Comparison of ENCODE assay signal across 11 cellular contexts in genomic region chr14:20679907-20680306, GRCh38. TPM values are rescaled to one million over a fixed set of nuclear protein-coding genes. Genes with fewer than 3 reads are reported as not detected.
DNase-seq lines count a peak whose midpoint lies in the region; ATAC-seq and TF ChIP-seq lines count a peak whose summit lies in the region.
"Had no signal": no experiment of that assay in that cellular context is flagged by ENCODE, and none has a peak within 500 bp of the region (broad histone marks: within the 10 kb centered on the region; RNA-seq: fewer than 3 reads in every experiment).

No MANE protein-coding gene starts in this region.

- TF ChIP-seq RAD21 in IMR-90 (IDR thresholded peaks at IDR 0.05; ENCODE audit: low read length): no peak

- TF ChIP-seq CTCF in DND-41 (IDR thresholded peaks at IDR 0.05; ENCODE audit: borderline replicate concordance, extremely low read depth, low read length, poor library complexity, severe bottlenecking): no peak
- no peak for TF ChIP-seq CTCF in IMR-90 (conservative IDR thresholded peaks at IDR 0.05; ENCODE audit: low read depth, low read length)
- no peak for TF ChIP-seq CTCF in adrenal gland (IDR thresholded peaks at IDR 0.05)
- TF ChIP-seq CTCF in mesothelial cell of epicardium (IDR thresholded peaks at IDR 0.05; ENCODE audit: unreplicated experiment): no peak
- no peak for TF ChIP-seq CTCF in foreskin keratinocyte (conservative IDR thresholded peaks at IDR 0.05)

- in situ Hi-C loops in IMR-90 (cut with MboI; ENCODE audit: low sequenced_read_pairs): loop anchor here (5.0 to 10.0 kb wide), 3 partner anchors 48 to 355 kb away; partner anchors contain the start of gene TEP1

- TF ChIP-seq POLR2A in IMR-90 (IDR thresholded peaks at IDR 0.05; ENCODE audit: low read depth, low read length): no peak
- TF ChIP-seq POLR2A in adrenal gland (IDR thresholded peaks at IDR 0.05): no peak

- no peak overlapping the region for H3K27ac ChIP-seq in DND-41 (ENCODE audit: low read length)
- H3K27ac ChIP-seq in IMR-90 (ENCODE audit: insufficient read depth, low read length): no peak overlapping the region
- no peak overlapping the region for H3K27ac ChIP-seq in adrenal gland
- H3K27ac ChIP-seq in mesendoderm (ENCODE audit: low read depth, low read length): no peak overlapping the region
- H3K27ac ChIP-seq in foreskin keratinocyte: no peak overlapping the region

- H3K23ac ChIP-seq in IMR-90 (ENCODE audit: low read depth, low read length) (no peak overlapping the region), mesendoderm (ENCODE audit: low read length) (no peak overlapping the region)

- peaks cover 13% of the 10 kb centered on the region for H3K27me3 Mint-ChIP-seq in mesothelial cell of epicardium (ENCODE audit: low read depth)
- no peaks in the 10 kb centered on the region for H3K27me3 Mint-ChIP-seq in activated T-cell treated with anti-CD3 and anti-CD28 coated beads, Interleukin-2, amount 50 U/mL, for 72 hours (ENCODE audit: low read depth)

- ATAC-seq in DND-41 (ENCODE audit: insufficient read depth, low read depth): no peak
- no peak for ATAC-seq in IMR-90 (ENCODE audit: low read depth)
- ATAC-seq in activated T-cell treated with anti-CD3 and anti-CD28 coated beads, Interleukin-2, amount 50 U/mL, for 72 hours (replicated peaks in 1 of 2): no peak
- no peak for ATAC-seq in foreskin keratinocyte

- dilution Hi-C loops in IMR-90 (cut with HindIII; ENCODE audit: low sequenced_read_pairs, unreplicated experiment): no loop called here

- no peaks in the 10 kb centered on the region for H3K79me2 ChIP-seq in DND-41 (ENCODE audit: insufficient read depth, low read length)
- no peaks in the 10 kb centered on the region for H3K79me2 ChIP-seq in mesendoderm (ENCODE audit: control insufficient read depth, insufficient read depth, low read length)

- no peaks in the 10 kb centered on the region for H3K79me1 ChIP-seq in IMR-90 (ENCODE audit: low read depth in 1 of 2, low read length in 2 of 2)
- H3K79me1 ChIP-seq in mesendoderm (ENCODE audit: low read length): no peaks in the 10 kb centered on the region

- H3K27me3 ChIP-seq in DND-41 (ENCODE audit: insufficient read depth, low read length, poor library complexity): peaks cover 7% of the 10 kb centered on the region
- no peaks in the 10 kb centered on the region; the same call in 1 of the 2 replicates for H3K27me3 ChIP-seq in IMR-90 (ENCODE audit: control insufficient read depth, insufficient read depth, low read length)
- H3K27me3 ChIP-seq in adrenal gland: no peaks in the 10 kb centered on the region
- H3K27me3 ChIP-seq in mesendoderm (ENCODE audit: insufficient read depth, low read length, poor library complexity): no peaks in the 10 kb centered on the region
- no peaks in the 10 kb centered on the region for H3K27me3 ChIP-seq in foreskin keratinocyte

- H3K36me3 Mint-ChIP-seq in mesothelial cell of epicardium: no peaks in the 10 kb centered on the region
- H3K36me3 Mint-ChIP-seq in activated T-cell treated with anti-CD3 and anti-CD28 coated beads, Interleukin-2, amount 50 U/mL, for 72 hours (ENCODE audit: insufficient read depth in 2 of 2): no peaks in the 10 kb centered on the region

- no peak overlapping the region for H2BK5ac ChIP-seq in IMR-90 (ENCODE audit: low read depth, low read length, poor library complexity, severe bottlenecking)
- H2BK5ac ChIP-seq in mesendoderm (ENCODE audit: low read length): no peak overlapping the region

- no CpG with 5 or more reads among the region's 1 CpG for WGBS in IMR-90 (ENCODE audit: extremely low coverage in 2 of 2, insufficient read length in 1 of 2), 2 experiments
- 89 to 91% (median 90%) methylated on average over 1 of the region's 1 CpG for WGBS in adrenal gland, 4 donors
- WGBS in mesendoderm (ENCODE audit: extremely low coverage, insufficient coverage, low lambda C conversion rate): no CpG with 5 or more reads among the region's 1 CpG

- H3K9me3 ChIP-seq in DND-41 (ENCODE audit: insufficient read depth, low read length, severe bottlenecking): no peaks in the 10 kb centered on the region
- H3K9me3 ChIP-seq in IMR-90 (ENCODE audit: control insufficient read depth, insufficient read depth, low read length): no peaks in the 10 kb centered on the region
- H3K9me3 ChIP-seq in adrenal gland (replicated peaks in 1 of 3): no peaks in the 10 kb centered on the region

- no peak overlapping the region for H3K14ac ChIP-seq in IMR-90 (replicated peaks; ENCODE audit: low read depth, low read length)

- H3K4me2 ChIP-seq in DND-41 (ENCODE audit: insufficient read depth, low read length): peak overlapping the region; percentile 93
- no peak overlapping the region for H3K4me2 ChIP-seq in IMR-90 (ENCODE audit: low read depth, low read length)
- no peak overlapping the region for H3K4me2 ChIP-seq in mesendoderm (ENCODE audit: low read length)

- H2BK15ac ChIP-seq in IMR-90 (ENCODE audit: low read depth, low read length) (no peak overlapping the region), mesendoderm (replicated peaks; ENCODE audit: low read depth) (no peak overlapping the region)

- H4K20me1 ChIP-seq in DND-41 (ENCODE audit: insufficient read depth, low read length) (no peaks in the 10 kb centered on the region), IMR-90 (ENCODE audit: insufficient read depth, low read length) (peaks cover 6% of the 10 kb centered on the region)

- H3K4me3 ChIP-seq in DND-41 (ENCODE audit: low read depth in 1 of 2, low read length in 2 of 2) (peak overlapping the region in 1 of 2 experiments; percentile 83; a peak in 2 of 4 replicates), IMR-90 (ENCODE audit: insufficient read depth, low read depth, low read length) (no peak overlapping the region), adrenal gland (no peak overlapping the region), mesendoderm (ENCODE audit: low read length) (no peak overlapping the region)

- no peak overlapping the region for H3K4ac ChIP-seq in IMR-90 (ENCODE audit: low read depth, low read length)
- H3K4ac ChIP-seq in mesendoderm (ENCODE audit: low read depth, low read length): no peak overlapping the region

- no peak overlapping the region for H4K5ac ChIP-seq in IMR-90 (ENCODE audit: low read depth, low read length)
- no peak overlapping the region for H4K5ac ChIP-seq in mesendoderm (ENCODE audit: low read length)

- H3K36me3 ChIP-seq in DND-41 (ENCODE audit: insufficient read depth, low read length) (no peaks in the 10 kb centered on the region), IMR-90 (ENCODE audit: control insufficient read depth, insufficient read depth, low read length) (no peaks in the 10 kb centered on the region), adrenal gland (replicated peaks in 1 of 2) (no peaks in the 10 kb centered on the region), mesendoderm (ENCODE audit: control insufficient read depth, insufficient read depth, low read length) (no peaks in the 10 kb centered on the region)

- H3K18ac ChIP-seq in IMR-90 (ENCODE audit: low read depth, low read length): no peak overlapping the region
- no peak overlapping the region for H3K18ac ChIP-seq in mesendoderm (ENCODE audit: low read length)

- intact Hi-C loops in IMR-90 (cut with micrococcal nuclease) (loop anchor here (5.0 kb wide), 1 partner anchor 422 kb away; the partner anchor contains the start of gene TMEM253), adrenal gland (cut with DNase I) (loop anchor here in 1 of 2 donors (5.0 to 10.0 kb wide), 2 partner anchors 68 to 355 kb away; no protein-coding TSS in a partner anchor)

- no peak overlapping the region for H4K91ac ChIP-seq in IMR-90 (ENCODE audit: insufficient read depth, low read depth, low read length)

- H2AFZ ChIP-seq in DND-41 (ENCODE audit: low read depth, low read length) (peak overlapping the region; percentile 91), IMR-90 (replicated peaks; ENCODE audit: low read length, poor library complexity) (no peak overlapping the region)

- peaks cover 4% of the 10 kb centered on the region; the same call in 1 of the 2 replicates for H3K9me1 ChIP-seq in IMR-90 (ENCODE audit: insufficient read depth, low read length)

- DNase-seq in DND-41 (no peak), IMR-90 (peak; percentile 37), adrenal gland (peak in 5 of 7 donors; percentile 9 to 65 (median 45)), mesendoderm (peak; percentile 47), DMS114 treated with DMSO at 0.1 percent for 48 hours (lab: John Stamatoyannopoulos, UW; ENCODE audit: unreplicated experiment) (no peak), mesothelial cell of epicardium (ENCODE audit: low spot score in 2 of 2, unreplicated experiment in 2 of 2) (no peak), foreskin keratinocyte (no peak)
- no peak for DNase-seq in activated T-cell treated with anti-CD3 and anti-CD28 coated beads, Interleukin-2, amount 50 U/mL, for 72 hours
- DNase-seq: kidney; stimulated activated CD4-positive, alpha-beta T cell treated with anti-CD3 and anti-CD28 coated beads, Interleukin-15, amount 100 ng/mL, for 24 hours had no signal

- no peak overlapping the region for H3K4me3 Mint-ChIP-seq in mesothelial cell of epicardium
- H3K4me3 Mint-ChIP-seq in activated T-cell treated with anti-CD3 and anti-CD28 coated beads, Interleukin-2, amount 50 U/mL, for 72 hours: no peak overlapping the region

- no peak overlapping the region for H3K27ac Mint-ChIP-seq in mesothelial cell of epicardium
- H3K27ac Mint-ChIP-seq in activated T-cell treated with anti-CD3 and anti-CD28 coated beads, Interleukin-2, amount 50 U/mL, for 72 hours: no peak overlapping the region

- POLR2A ChIA-PET in IMR-90 (lab: Charles Lee; ENCODE audit: unreplicated experiment): no interaction called here

- H3K9ac ChIP-seq in DND-41 (ENCODE audit: low read depth, low read length) (no peak overlapping the region; the same call in 1 of the 2 replicates), IMR-90 (ENCODE audit: low read depth, low read length) (no peak overlapping the region), mesendoderm (ENCODE audit: low read length) (no peak overlapping the region)

- BruUV-seq in IMR-90 (replicated peaks; lab: Mats Ljungman, UMichigan): no TSS peak

- peaks cover 17% of the 10 kb centered on the region for H3K4me1 Mint-ChIP-seq in mesothelial cell of epicardium
- peaks cover 19% of the 10 kb centered on the region for H3K4me1 Mint-ChIP-seq in activated T-cell treated with anti-CD3 and anti-CD28 coated beads, Interleukin-2, amount 50 U/mL, for 72 hours (ENCODE audit: low read depth)

- H3K9me3 Mint-ChIP-seq in mesothelial cell of epicardium: no peaks in the 10 kb centered on the region
- no peaks in the 10 kb centered on the region for H3K9me3 Mint-ChIP-seq in activated T-cell treated with anti-CD3 and anti-CD28 coated beads, Interleukin-2, amount 50 U/mL, for 72 hours

- H2BK20ac ChIP-seq in IMR-90 (ENCODE audit: low read depth, low read length): no peak overlapping the region

- no peak overlapping the region for H2AK5ac ChIP-seq in IMR-90 (ENCODE audit: low read depth, low read length)
- H2AK5ac ChIP-seq in mesendoderm (ENCODE audit: low read length): no peak overlapping the region

- H3K4me1 ChIP-seq in DND-41 (ENCODE audit: insufficient read depth, low read length) (peaks cover 36% of the 10 kb centered on the region), IMR-90 (ENCODE audit: control insufficient read depth, insufficient read depth, low read length) (no peaks in the 10 kb centered on the region), adrenal gland (replicated peaks in 1 of 2) (peaks cover 11 to 16% of the 10 kb centered on the region in 2 donors), mesendoderm (ENCODE audit: control insufficient read depth, low read depth, low read length) (peaks cover 4% of the 10 kb centered on the region), foreskin keratinocyte (no peaks in the 10 kb centered on the region)

- no peak overlapping the region for H2BK120ac ChIP-seq in IMR-90 (ENCODE audit: low read depth, low read length)
- H2BK120ac ChIP-seq in mesendoderm (ENCODE audit: low read depth, low read length): no peak overlapping the region

- H4K8ac ChIP-seq in IMR-90 (ENCODE audit: low read depth in 2 of 2, low read length in 2 of 2) (no peak overlapping the region), mesendoderm (ENCODE audit: low read depth, low read length) (no peak overlapping the region)

- CTCF ChIA-PET in IMR-90 (lab: Yijun Ruan, JAX): interaction anchor here (1.0 kb wide), 1 partner anchor 11 kb away, joined by 4 read pairs; no protein-coding TSS in a partner anchor

- no peak overlapping the region for H2AK9ac ChIP-seq in IMR-90 (replicated peaks; ENCODE audit: low read depth, low read length, poor library complexity)

- no peak overlapping the region for H3K56ac ChIP-seq in IMR-90 (ENCODE audit: extremely low read depth, insufficient read depth, low read length)
- no peak overlapping the region for H3K56ac ChIP-seq in mesendoderm (ENCODE audit: low read length)

RNA-seq across cellular contexts. Expression of gene RNASE4, which starts 4.5 kb away (rescaled TPM):
- total RNA-seq in IMR-90 (2012; rRNA removed) (8.1 and 10.4 TPM in 2 replicates), adrenal gland (10 to 100 TPM in 2 of 8 donors, 1 to 10 TPM in 6; 2.3 to 24.9 (median 7.8) TPM), mesothelial cell of epicardium (4.6 to 6.2 TPM (median 5.3 TPM) in 3 replicates), foreskin keratinocyte (3.3 and 6.5 TPM in 2 replicates)
- polyA plus RNA-seq in IMR-90 (2012; rRNA removed) (9.9 and 11.6 TPM in 2 replicates), adrenal gland (10 to 100 TPM in 1 of 3 donors, 1 to 10 TPM in 2; 6.0 to 12.7 (median 9.8) TPM), foreskin keratinocyte (3.0 and 5.5 TPM in 2 replicates)
- polyA plus RNA-seq in IMR-90 (2012; cell fraction: cytosol; rRNA removed): 5.2 and 10.4 TPM in 2 replicates
- polyA plus RNA-seq in IMR-90 (2012; cell fraction: nucleus; rRNA removed; ENCODE audit: low replicate concordance): 2.7 and 5.5 TPM in 2 replicates
- 1.5 TPM for polyA plus RNA-seq in mesendoderm (2013, experiment 1 of 2)
- 1.1 TPM for polyA plus RNA-seq in mesendoderm (2013, experiment 2 of 2)
- under 1 TPM; 0.63 to 0.79 TPM for total RNA-seq in activated T-cell treated with anti-CD3 and anti-CD28 coated beads, Interleukin-2, amount 50 U/mL, for 72 hours

RNA-seq across cellular contexts. Expression of gene ANG, which starts 8.7 kb away (rescaled TPM):
- total RNA-seq in IMR-90 (2012; rRNA removed) (3.6 and 3.9 TPM in 2 replicates), adrenal gland (10 to 100 TPM in 1 of 8 donors, 1 to 10 TPM in 7; 1.0 to 12.0 (median 3.6) TPM), mesothelial cell of epicardium (3.7 to 5.4 TPM (median 3.8 TPM) in 3 replicates), foreskin keratinocyte (4.4 and 6.0 TPM in 2 replicates)
- polyA plus RNA-seq in IMR-90 (2012; rRNA removed) (4.2 and 4.7 TPM in 2 replicates), adrenal gland (1 to 10 TPM; 1.8 to 10.0 (median 3.7) TPM), foreskin keratinocyte (3.9 and 7.1 TPM in 2 replicates)
- polyA plus RNA-seq in IMR-90 (2012; cell fraction: cytosol; rRNA removed): 5.9 and 9.0 TPM in 2 replicates
- polyA plus RNA-seq in IMR-90 (2012; cell fraction: nucleus; rRNA removed; ENCODE audit: low replicate concordance): 1.9 and 2.4 TPM in 2 replicates
- polyA plus RNA-seq in mesendoderm (2013, experiment 1 of 2): 3.2 TPM
- polyA plus RNA-seq in mesendoderm (2013, experiment 2 of 2): 3.0 TPM
- 1 to 10 TPM in 1 of 2 donors, under 1 TPM in 1; 0.67 to 2.5 TPM for total RNA-seq in activated T-cell treated with anti-CD3 and anti-CD28 coated beads, Interleukin-2, amount 50 U/mL, for 72 hours

RNA-seq across cellular contexts. Expression of gene OR6S1, which starts 38.4 kb away (rescaled TPM):
- total RNA-seq in IMR-90 (2012; rRNA removed) (not detected in 2 replicates), adrenal gland (not detected), mesothelial cell of epicardium (not detected in 3 replicates), foreskin keratinocyte (not detected in 2 replicates)
- polyA plus RNA-seq in IMR-90 (2012; rRNA removed) (not detected in 2 replicates), adrenal gland (not detected), foreskin keratinocyte (not detected in 2 replicates)
- not detected in 2 replicates for polyA plus RNA-seq in IMR-90 (2012; cell fraction: cytosol; rRNA removed)
- polyA plus RNA-seq in IMR-90 (2012; cell fraction: nucleus; rRNA removed; ENCODE audit: low replicate concordance): not detected in 2 replicates
- not detected for polyA plus RNA-seq in mesendoderm (2013, experiment 1 of 2)
- polyA plus RNA-seq in mesendoderm (2013, experiment 2 of 2): not detected
- not detected for total RNA-seq in activated T-cell treated with anti-CD3 and anti-CD28 coated beads, Interleukin-2, amount 50 U/mL, for 72 hours
- total RNA-seq: kidney; T-helper 2 cell treated with Interferon-gamma antibody and Interleukin-4, amounts not matched to agents 100 ng/mL and 5 ng/mL, for 36 hours had no signal

Comparison
In these comparisons a context has a peak if more than half of its experiments do, and no peak if none do; other contexts are left out.
1. DNase-seq: peak in IMR-90 (single experiment), adrenal gland (5 of 7) and mesendoderm (single experiment); none in DND-41 (single experiment), DMS114 treated with DMSO at 0.1 percent for 48 hours (single experiment), mesothelial cell of epicardium (0 of 2), activated T-cell treated with anti-CD3 and anti-CD28 coated beads, Interleukin-2, amount 50 U/mL, for 72 hours (0 of 2) and foreskin keratinocyte (0 of 2).